In the genomic region with DNA sequence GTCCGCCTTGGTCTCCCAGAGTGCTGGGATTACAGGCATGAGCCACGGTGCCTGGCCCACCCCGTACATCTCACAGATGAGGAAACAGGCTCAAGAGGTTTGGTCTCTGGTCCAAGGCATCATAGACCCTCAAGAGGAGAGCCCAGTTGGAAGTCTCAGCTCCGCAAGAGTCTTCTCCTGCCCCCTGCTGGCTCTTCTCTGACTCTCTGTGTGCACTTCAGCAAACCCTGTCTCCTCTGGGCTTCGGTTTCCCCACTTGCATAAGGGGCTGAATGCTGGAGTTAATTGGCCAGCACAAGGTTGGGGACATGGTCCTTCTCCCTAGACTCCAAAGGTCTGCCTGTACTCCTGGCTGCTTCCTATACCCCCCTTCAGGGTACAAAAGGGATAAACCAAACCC, we compare ENCODE assay signal across 11 cellular contexts. TPM values are rescaled to one million over a fixed set of nuclear protein-coding genes. Genes with fewer than 3 reads are reported as not detected.
A peak's percentile ranks its signal among the peaks of the same experiment; 100 is the strongest.
DNase-seq lines count a peak whose midpoint lies in the region; ATAC-seq and TF ChIP-seq lines count a peak whose summit lies in the region.
"Had no signal": no experiment of that assay in that cellular context is flagged by ENCODE, and none has a peak within 500 bp of the region (broad histone marks: within the 10 kb centered on the region; RNA-seq: fewer than 3 reads in every experiment).

No MANE protein-coding gene starts in this region.

- TF ChIP-seq POLR2A in suprapubic skin (IDR thresholded peaks at IDR 0.05), result no peak

- peaks cover 26 to 49% of the 10 kb centered on the region in 2 donors for H3K4me1 ChIP-seq in duodenal mucosa (ENCODE audit: control insufficient read depth in 1 of 2, insufficient read depth in 2 of 2, low read length in 2 of 2)
- peaks cover 50% of the 10 kb centered on the region for H3K4me1 ChIP-seq in suprapubic skin
- peaks cover 0 to 36% (median 13%) of the 10 kb centered on the region in 4 donors for H3K4me1 ChIP-seq in tibial artery
- H3K4me1 ChIP-seq: uterus had no signal

- no peak for ATAC-seq in GM21367 (IDR thresholded peaks at IDR 0.05; ENCODE audit: unreplicated experiment)

- peak; percentile 18 for DNase-seq in activated CD4-positive, alpha-beta memory T cell treated with anti-CD3 and anti-CD28 coated beads for 36 hours
- DNase-seq in activated CD4-positive, alpha-beta memory T cell treated with anti-CD3 and anti-CD28 coated beads, Interleukin-2, amount 10 ng/mL, durations not matched to agents 7 days and 5 days, result no peak
- DNase-seq in NCI-H524 treated with DMSO at 0.1 percent for 48 hours (lab: John Stamatoyannopoulos, UW) (peak; percentile 14), suprapubic skin (ENCODE audit: low spot score in 2 of 2) (no peak), tibial artery (no peak)
- DNase-seq in stimulated activated CD4-positive, alpha-beta T cell treated with anti-CD3 and anti-CD28 coated beads, Interleukin-4, amount 100 ng/mL, for 24 hours, result no peak
- DNase-seq: activated T-cell treated with anti-CD3 and anti-CD28 coated beads, Interleukin-2, amount 50 U/mL, for 1 hour; sigmoid colon; uterus had no signal

- POLR2A ChIA-PET in activated CD4-positive, alpha-beta memory T cell treated with anti-CD3 and anti-CD28 coated beads for 36 hours (lab: Charles Lee), result no interaction called here
- POLR2A ChIA-PET in activated CD4-positive, alpha-beta memory T cell treated with anti-CD3 and anti-CD28 coated beads, Interleukin-2, amount 10 ng/mL, durations not matched to agents 7 days and 5 days (lab: Charles Lee), result no interaction called here

- H3K4me1 Mint-ChIP-seq in activated CD4-positive, alpha-beta memory T cell treated with anti-CD3 and anti-CD28 coated beads for 36 hours (ENCODE audit: low read depth), result peaks cover 7% of the 10 kb centered on the region
- peaks cover 9% of the 10 kb centered on the region for H3K4me1 Mint-ChIP-seq in activated CD4-positive, alpha-beta memory T cell treated with anti-CD3 and anti-CD28 coated beads, Interleukin-2, amount 10 ng/mL, durations not matched to agents 7 days and 5 days

- no peaks in the 10 kb centered on the region for H3K36me3 Mint-ChIP-seq in activated CD4-positive, alpha-beta memory T cell treated with anti-CD3 and anti-CD28 coated beads for 36 hours
- no peaks in the 10 kb centered on the region for H3K36me3 Mint-ChIP-seq in activated CD4-positive, alpha-beta memory T cell treated with anti-CD3 and anti-CD28 coated beads, Interleukin-2, amount 10 ng/mL, durations not matched to agents 7 days and 5 days (ENCODE audit: low read depth)

- H3K9ac ChIP-seq in duodenal mucosa (ENCODE audit: low read depth in 1 of 2, low read length in 2 of 2), result peak overlapping the region; percentile 55 to 73

- CTCF ChIA-PET in activated CD4-positive, alpha-beta memory T cell treated with anti-CD3 and anti-CD28 coated beads for 36 hours (lab: Charles Lee), result interaction anchor here (0.6 to 1.4 kb wide), 3 partner anchors 41 to 96 kb away, joined by 3 to 8 read pairs (median 3); a partner anchor contains a TSS
- CTCF ChIA-PET in activated CD4-positive, alpha-beta memory T cell treated with anti-CD3 and anti-CD28 coated beads, Interleukin-2, amount 10 ng/mL, durations not matched to agents 7 days and 5 days (lab: Charles Lee), result interaction anchor here (0.9 kb wide), 1 partner anchor 61 kb away, joined by 3 read pairs; no protein-coding TSS in a partner anchor

- H3K36me3 ChIP-seq in duodenal mucosa (ENCODE audit: control insufficient read depth in 1 of 2, insufficient read depth in 2 of 2, low read length in 2 of 2) (peaks cover 29 to 45% of the 10 kb centered on the region in 2 donors), suprapubic skin (peaks cover 23% of the 10 kb centered on the region), tibial artery (peaks cover 0 to 23% (median 0%) of the 10 kb centered on the region in 3 donors)
- H3K36me3 ChIP-seq: uterus had no signal

- H3K9me3 ChIP-seq in duodenal mucosa (ENCODE audit: control insufficient read depth in 1 of 2, low read length in 2 of 2), result no peaks in the 10 kb centered on the region
- no peaks in the 10 kb centered on the region for H3K9me3 ChIP-seq in suprapubic skin
- no peaks in the 10 kb centered on the region for H3K9me3 ChIP-seq in tibial artery
- H3K9me3 ChIP-seq: sigmoid colon, uterus had no signal

- H3K4me3 ChIP-seq in duodenal mucosa (ENCODE audit: low read depth in 1 of 2, low read length in 2 of 2), result peak overlapping the region; percentile 54 to 74
- peak overlapping the region; percentile 31 for H3K4me3 ChIP-seq in suprapubic skin
- H3K4me3 ChIP-seq in tibial artery, result no peak overlapping the region
- H3K4me3 ChIP-seq: sigmoid colon, uterus had no signal

- H3K27ac ChIP-seq in duodenal mucosa (ENCODE audit: low read depth, low read length) (peak overlapping the region; percentile 87), suprapubic skin (peak overlapping the region; percentile 82), tibial artery (no peak overlapping the region)
- H3K27ac ChIP-seq: uterus had no signal

- no peak overlapping the region for H3K27ac Mint-ChIP-seq in activated CD4-positive, alpha-beta memory T cell treated with anti-CD3 and anti-CD28 coated beads for 36 hours
- no peak overlapping the region for H3K27ac Mint-ChIP-seq in activated CD4-positive, alpha-beta memory T cell treated with anti-CD3 and anti-CD28 coated beads, Interleukin-2, amount 10 ng/mL, durations not matched to agents 7 days and 5 days

- no peaks in the 10 kb centered on the region for H3K27me3 ChIP-seq in duodenal mucosa (ENCODE audit: control insufficient read depth in 1 of 2, insufficient read depth in 2 of 2, low read length in 2 of 2)
- H3K27me3 ChIP-seq in suprapubic skin, result no peaks in the 10 kb centered on the region
- H3K27me3 ChIP-seq in tibial artery, result no peaks in the 10 kb centered on the region
- H3K27me3 ChIP-seq: sigmoid colon, uterus had no signal

- TF ChIP-seq EP300 in suprapubic skin (IDR thresholded peaks at IDR 0.05), result no peak

- WGBS in suprapubic skin, result 86% methylated on average over 5 of the region's 5 CpGs

- no peak for TF ChIP-seq CTCF in suprapubic skin (IDR thresholded peaks at IDR 0.05)
- TF ChIP-seq CTCF in tibial artery (IDR thresholded peaks at IDR 0.05), result no peak

- H3K4me3 Mint-ChIP-seq in activated CD4-positive, alpha-beta memory T cell treated with anti-CD3 and anti-CD28 coated beads for 36 hours, result no peak overlapping the region
- no peak overlapping the region for H3K4me3 Mint-ChIP-seq in activated CD4-positive, alpha-beta memory T cell treated with anti-CD3 and anti-CD28 coated beads, Interleukin-2, amount 10 ng/mL, durations not matched to agents 7 days and 5 days

- H3K27me3 Mint-ChIP-seq in activated CD4-positive, alpha-beta memory T cell treated with anti-CD3 and anti-CD28 coated beads for 36 hours, result no peaks in the 10 kb centered on the region
- no peaks in the 10 kb centered on the region for H3K27me3 Mint-ChIP-seq in activated CD4-positive, alpha-beta memory T cell treated with anti-CD3 and anti-CD28 coated beads, Interleukin-2, amount 10 ng/mL, durations not matched to agents 7 days and 5 days

- no peaks in the 10 kb centered on the region for H3K9me3 Mint-ChIP-seq in activated CD4-positive, alpha-beta memory T cell treated with anti-CD3 and anti-CD28 coated beads for 36 hours
- H3K9me3 Mint-ChIP-seq in activated CD4-positive, alpha-beta memory T cell treated with anti-CD3 and anti-CD28 coated beads, Interleukin-2, amount 10 ng/mL, durations not matched to agents 7 days and 5 days, result no peaks in the 10 kb centered on the region

- intact Hi-C loops in activated CD4-positive, alpha-beta memory T cell treated with anti-CD3 and anti-CD28 coated beads for 36 hours (cut with micrococcal nuclease), result no loop called here
- intact Hi-C loops in tibial artery (cut with DNase I; ENCODE audit: low total_unique reads), result loop anchor here (10.0 kb wide), 1 partner anchor 55 kb away; no protein-coding TSS in a partner anchor

RNA-seq across cellular contexts. Expression of a gene that starts 3.9 kb away (rescaled TPM):
- under 1 TPM; 0.39 to 0.93 TPM for total RNA-seq in activated CD4-positive, alpha-beta memory T cell treated with anti-CD3 and anti-CD28 coated beads for 36 hours
- 1 to 10 TPM; 1.5 to 2.6 TPM for total RNA-seq in activated CD4-positive, alpha-beta memory T cell treated with anti-CD3 and anti-CD28 coated beads, Interleukin-2, amount 10 ng/mL, durations not matched to agents 7 days and 5 days
- total RNA-seq in suprapubic skin, result 100 to 1,000 TPM in 1 of 4 donors, 10 to 100 TPM in 3; 37.7 to 129 (median 53.8) TPM

RNA-seq across cellular contexts. Expression of a gene that starts 29.8 kb away (rescaled TPM):
- total RNA-seq in activated CD4-positive, alpha-beta memory T cell treated with anti-CD3 and anti-CD28 coated beads for 36 hours, result 1 to 10 TPM; 6.3 to 7.8 TPM
- total RNA-seq in activated CD4-positive, alpha-beta memory T cell treated with anti-CD3 and anti-CD28 coated beads, Interleukin-2, amount 10 ng/mL, durations not matched to agents 7 days and 5 days, result 10 to 100 TPM in 1 of 2 experiments, 1 to 10 TPM in 1; 9.7 to 10.3 TPM
- total RNA-seq in suprapubic skin, result 10 to 100 TPM in 3 of 4 donors, 1 to 10 TPM in 1; 6.2 to 15.6 (median 11.9) TPM

RNA-seq across cellular contexts. Expression of a gene that starts 30.1 kb away (rescaled TPM):
- under 1 TPM; 0.39 to 0.43 TPM for total RNA-seq in activated CD4-positive, alpha-beta memory T cell treated with anti-CD3 and anti-CD28 coated beads for 36 hours
- total RNA-seq in activated CD4-positive, alpha-beta memory T cell treated with anti-CD3 and anti-CD28 coated beads, Interleukin-2, amount 10 ng/mL, durations not matched to agents 7 days and 5 days, result not detected
- 1 to 10 TPM in 1 of 4 donors, not detected in 3; 2.0 TPM for total RNA-seq in suprapubic skin
- total RNA-seq: sigmoid colon had no signal

RNA-seq across cellular contexts. Expression of a gene that starts 40.1 kb away (rescaled TPM):
- total RNA-seq in activated CD4-positive, alpha-beta memory T cell treated with anti-CD3 and anti-CD28 coated beads for 36 hours, result 10 to 100 TPM; 73.5 to 83.7 TPM
- 10 to 100 TPM; 88.0 to 90.3 TPM for total RNA-seq in activated CD4-positive, alpha-beta memory T cell treated with anti-CD3 and anti-CD28 coated beads, Interleukin-2, amount 10 ng/mL, durations not matched to agents 7 days and 5 days
- total RNA-seq in suprapubic skin, result 100 to 1,000 TPM in 2 of 4 donors, 10 to 100 TPM in 2; 73.5 to 222 (median 89.5) TPM

RNA-seq across cellular contexts. Expression of a gene that starts 43.5 kb away (rescaled TPM):
- total RNA-seq in activated CD4-positive, alpha-beta memory T cell treated with anti-CD3 and anti-CD28 coated beads for 36 hours, result 10 to 100 TPM; 22.7 to 25.3 TPM
- total RNA-seq in activated CD4-positive, alpha-beta memory T cell treated with anti-CD3 and anti-CD28 coated beads, Interleukin-2, amount 10 ng/mL, durations not matched to agents 7 days and 5 days, result 10 to 100 TPM; 19.3 to 21.0 TPM
- 1 to 10 TPM; 3.4 to 8.4 (median 4.7) TPM for total RNA-seq in suprapubic skin

Comparison
In these comparisons a context has a peak if more than half of its experiments do, and no peak if none do; other contexts are left out.
1. DNase-seq: peak in activated CD4-positive, alpha-beta memory T cell treated with anti-CD3 and anti-CD28 coated beads for 36 hours (single experiment) and NCI-H524 treated with DMSO at 0.1 percent for 48 hours (single experiment); none in activated CD4-positive, alpha-beta memory T cell treated with anti-CD3 and anti-CD28 coated beads, Interleukin-2, amount 10 ng/mL, durations not matched to agents 7 days and 5 days (single experiment), suprapubic skin (0 of 2), stimulated activated CD4-positive, alpha-beta T cell treated with anti-CD3 and anti-CD28 coated beads, Interleukin-4, amount 100 ng/mL, for 24 hours (single experiment) and tibial artery (0 of 2).
2. H3K27ac ChIP-seq: peak in duodenal mucosa (single experiment) and suprapubic skin (single experiment); none in tibial artery (0 of 2).
3. H3K4me3 ChIP-seq: peak in duodenal mucosa (2 of 2) and suprapubic skin (single experiment); none in tibial artery (0 of 2).
4. RNA of a gene that starts 3.9 kb away (total RNA-seq): 37.7 to 129 TPM in suprapubic skin; 1.5 to 2.6 TPM in activated CD4-positive, alpha-beta memory T cell treated with anti-CD3 and anti-CD28 coated beads, Interleukin-2, amount 10 ng/mL, durations not matched to agents 7 days and 5 days and 0.39 to 0.93 TPM in activated CD4-positive, alpha-beta memory T cell treated with anti-CD3 and anti-CD28 coated beads for 36 hours; every median in the first group is over 10 times any median in the second.